ENCODE assay signal across 1 cellular context in the genomic region with DNA sequence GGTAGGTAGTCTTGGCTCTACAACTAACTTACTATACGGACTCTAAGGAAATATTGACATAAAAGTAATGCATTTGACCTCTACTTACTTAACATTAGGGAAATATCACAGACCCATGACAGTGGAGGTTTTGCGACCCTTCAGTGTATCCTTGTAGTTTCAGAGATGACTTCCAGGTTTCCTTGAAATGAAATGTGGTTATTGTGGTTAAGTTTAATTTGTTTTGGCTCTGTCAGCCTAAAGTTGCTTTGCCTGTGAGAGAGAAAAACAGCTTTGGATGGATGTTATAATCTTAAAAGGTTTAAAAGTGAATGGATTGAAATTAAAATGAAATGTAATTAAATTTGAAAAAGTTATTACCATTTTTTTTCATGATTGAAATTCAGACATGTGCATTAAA.
TF ChIP-seq lines count a peak whose summit lies in the region.

No MANE protein-coding gene starts in this region.

TF ChIP-seq in GM12878, 131 proteins besides CTCF, POLR2A, EP300 and RAD21:
- TF ChIP-seq RUNX3 (IDR thresholded peaks at IDR 0.05; ENCODE audit: low read length) (peak; percentile 22; the same call in 1 of the 2 replicates), NFXL1 (IDR thresholded peaks at IDR 0.05; ENCODE audit: borderline replicate concordance) (no peak)
